ENCODE assay signal across 22 cellular contexts in genomic region chr7:14793151-14793550, GRCh38.
A peak's percentile ranks its signal among the peaks of the same experiment; 100 is the strongest.
DNase-seq lines count a peak whose midpoint lies in the region; ATAC-seq, FAIRE-seq and TF ChIP-seq lines count a peak whose summit lies in the region.
"Had no signal": no experiment of that assay in that cellular context is flagged by ENCODE, and none has a peak within 500 bp of the region (broad histone marks: within the 10 kb centered on the region; RNA-seq: fewer than 3 reads in every experiment).

No MANE protein-coding gene starts in this region.

- H3K79me1 ChIP-seq in H1 (ENCODE audit: low read depth, low read length), result no peaks in the 10 kb centered on the region

- H3K4me3 ChIP-seq in GM23248 (no peak overlapping the region), HUES64 (ENCODE audit: low read length) (no peak overlapping the region), H1 (ENCODE audit: extremely low read depth in 1 of 4, insufficient read depth in 2 of 4, low read depth in 3 of 4, low read length in 4 of 4) (no peak overlapping the region)
- H3K4me3 ChIP-seq: A549; BLaER1 treated with 17β-estradiol and CSF1 and Interleukin-3, amounts not matched to agents 10 nM and 100 nM had no signal

- H2BK120ac ChIP-seq in H1 (replicated peaks; ENCODE audit: low read depth, low read length), result no peak overlapping the region

- H3K4me2 ChIP-seq in GM23248 (ENCODE audit: unreplicated experiment) (no peak overlapping the region), H1 (ENCODE audit: insufficient read depth in 1 of 2, low read depth in 2 of 2, low read length in 2 of 2) (0 out of 4 replicates have a peak overlapping the region, but pooled peaks of 1 of the 2 experiments have one; percentile 31)
- H3K4me2 ChIP-seq: A549; BLaER1 treated with 17β-estradiol and CSF1 and Interleukin-3, amounts not matched to agents 10 nM and 100 nM had no signal

- TF ChIP-seq RAD21 in H1 (IDR thresholded peaks at IDR 0.05 in 1 of 2, conservative IDR thresholded peaks at IDR 0.05 in 1 of 2; ENCODE audit: low read depth in 2 of 2, low read length in 2 of 2), result no peak

- H3K23me2 ChIP-seq in H1 (ENCODE audit: low read depth, low read length), result no peaks in the 10 kb centered on the region

- in situ Hi-C loops in GM23248 (cut with MboI), result no loop called here

- H3K4me1 ChIP-seq in GM23248 (ENCODE audit: insufficient read depth) (no peaks in the 10 kb centered on the region), HUES64 (ENCODE audit: insufficient read depth, low read length) (peaks cover 19% of the 10 kb centered on the region; the same call in 1 of the 2 replicates), H1 (replicated peaks in 1 of 4; ENCODE audit: control insufficient read depth in 3 of 4, insufficient read depth in 4 of 4, low read length in 3 of 4) (peaks cover 0 to 5% (median 3%) of the 10 kb centered on the region in 4 experiments; a peak in 4 of 7 replicates)
- H3K4me1 ChIP-seq: A549; BLaER1 treated with 17β-estradiol and CSF1 and Interleukin-3, amounts not matched to agents 10 nM and 100 nM; Caco-2 had no signal

- no peak overlapping the region for H4K8ac ChIP-seq in H1 (ENCODE audit: extremely low read depth, insufficient read depth, low read length)

- no peaks in the 10 kb centered on the region for H3K9me2 ChIP-seq in GM23248 (ENCODE audit: insufficient read depth)

- no peak overlapping the region for H3K14ac ChIP-seq in H1 (ENCODE audit: insufficient read length)

- no peak overlapping the region for H2BK15ac ChIP-seq in H1 (ENCODE audit: low read length)

- DNase-seq in GM23248, result peak; percentile 5
- DNase-seq in H1 (ENCODE audit: low read depth in 1 of 2, low spot score in 2 of 2), result no peak
- peak; percentile 11 for DNase-seq in iPS-NIHi11 (ENCODE audit: low spot score)
- no peak for DNase-seq in activated CD4-positive, alpha-beta T cell treated with anti-CD3 and anti-CD28 coated beads for 1 hour
- no peak for DNase-seq in NCI-H187 treated with DMSO at 0.1 percent for 48 hours (lab: John Stamatoyannopoulos, UW)
- no peak for DNase-seq in stimulated activated naive CD4-positive, alpha-beta T cell treated with Interleukin-2 at 50 U/mL for 16 hours (lab: John Stamatoyannopoulos, UW)
- DNase-seq: Caco-2; Calu3; CD4-positive, alpha-beta T cell; CD8-positive, alpha-beta T cell; DMS79 treated with DMSO at 0.1 percent for 48 hours; GF-D8 had no signal

- CTCF ChIA-PET in H1 (lab: Charles Lee; ENCODE audit: partially characterized antibody), result interaction anchor here (0.9 kb wide), 1 partner anchor 58 kb away, joined by 3 read pairs; no protein-coding TSS in a partner anchor

- TF ChIP-seq CTCF in H1 (IDR thresholded peaks at IDR 0.05; ENCODE audit: control extremely low read depth in 1 of 3, insufficient read depth in 1 of 3, low read depth in 1 of 3, low read length in 3 of 3), result no peak

- H3K27me3 ChIP-seq in GM23248 (replicated peaks; ENCODE audit: insufficient read depth) (no peaks in the 10 kb centered on the region), HUES64 (ENCODE audit: insufficient read depth, low read length) (no peaks in the 10 kb centered on the region), H1 (replicated peaks in 1 of 4; ENCODE audit: control insufficient read depth in 3 of 4, extremely low read depth in 1 of 4, insufficient read depth in 3 of 4, low read length in 3 of 4) (no peaks in the 10 kb centered on the region)
- H3K27me3 ChIP-seq: BLaER1 treated with 17β-estradiol and CSF1 and Interleukin-3, amounts not matched to agents 10 nM and 100 nM had no signal

- WGBS in GM23248 (ENCODE audit: low coverage in 1 of 2, low lambda C conversion rate in 2 of 2, missing lambda C conversion rate in 2 of 2), 2 experiments, result 54 to 71% methylated on average over 2 of the region's 2 CpGs
- WGBS in HUES64, result 82% methylated on average over 2 of the region's 2 CpGs
- 71% methylated on average over 2 of the region's 2 CpGs; no CpG with 5 or more reads in 1 of the 2 experiments for WGBS in H1 (ENCODE audit: extremely low coverage in 1 of 2, insufficient coverage in 1 of 2, insufficient read length in 1 of 2, insufficient replicate concordance in 2 of 2, low coverage in 1 of 2, low lambda C conversion rate in 2 of 2, missing lambda C conversion rate in 1 of 2), 2 experiments

- H3K9ac ChIP-seq in GM23248 (no peak overlapping the region), HUES64 (ENCODE audit: low read depth, low read length) (no peak overlapping the region), H1 (replicated peaks in 1 of 4; ENCODE audit: extremely low read depth in 1 of 4, low read depth in 3 of 4, low read length in 3 of 4) (no peak overlapping the region)
- H3K9ac ChIP-seq: BLaER1 treated with 17β-estradiol and CSF1 and Interleukin-3, amounts not matched to agents 10 nM and 100 nM had no signal

- H3K79me2 ChIP-seq in GM23248 (ENCODE audit: insufficient read depth) (no peaks in the 10 kb centered on the region), H1 (ENCODE audit: control insufficient read depth in 1 of 2, insufficient read depth in 2 of 2, low read length in 2 of 2) (no peaks in the 10 kb centered on the region)

- H2BK5ac ChIP-seq in H1 (ENCODE audit: low read depth, low read length), result no peak overlapping the region

- H2BK20ac ChIP-seq in H1 (ENCODE audit: low read length), result no peak overlapping the region

- no peak overlapping the region for H3K23ac ChIP-seq in H1 (ENCODE audit: insufficient read length)

- TF ChIP-seq POLR2A in H1 (IDR thresholded peaks at IDR 0.05; ENCODE audit: control extremely low read depth in 1 of 2, low read depth in 2 of 2, low read length in 2 of 2), result no peak

- H3K36me3 ChIP-seq in GM23248 (ENCODE audit: low read depth) (no peaks in the 10 kb centered on the region), HUES64 (ENCODE audit: insufficient read depth, low read length) (no peaks in the 10 kb centered on the region), H1 (ENCODE audit: control insufficient read depth in 2 of 4, insufficient read depth in 4 of 4, low read length in 3 of 4) (no peaks in the 10 kb centered on the region)
- H3K36me3 ChIP-seq: BLaER1 treated with 17β-estradiol and CSF1 and Interleukin-3, amounts not matched to agents 10 nM and 100 nM had no signal

- H3K9me3 ChIP-seq in GM23248 (ENCODE audit: low read depth), result no peaks in the 10 kb centered on the region
- H3K9me3 ChIP-seq in HUES64 (ENCODE audit: insufficient read depth, low read depth, low read length), result no peaks in the 10 kb centered on the region
- H3K9me3 ChIP-seq in H1 (ENCODE audit: insufficient read depth in 2 of 2, low read depth in 1 of 2, low read length in 1 of 2), result no peaks in the 10 kb centered on the region
- H3K9me3 ChIP-seq: A549; BLaER1 treated with 17β-estradiol and CSF1 and Interleukin-3, amounts not matched to agents 10 nM and 100 nM; Caco-2 had no signal

- no peak overlapping the region for H3K18ac ChIP-seq in H1 (ENCODE audit: extremely low read depth, low read length)

- H3K27ac ChIP-seq in GM23248 (no peak overlapping the region), HUES64 (ENCODE audit: low read depth, low read length) (0 out of 2 replicates have a peak overlapping the region, but pooled peaks have one; percentile 3), H1 (ENCODE audit: low read depth, low read length) (no peak overlapping the region)
- H3K27ac ChIP-seq: 22Rv1; A549; BLaER1 treated with 17β-estradiol and CSF1 and Interleukin-3, amounts not matched to agents 10 nM and 100 nM; C4-2B had no signal

- no peaks in the 10 kb centered on the region for H3F3A ChIP-seq in GM23248 (ENCODE audit: insufficient read depth)

- H2AK5ac ChIP-seq in H1 (ENCODE audit: low read depth, low read length), result no peak overlapping the region

- no peak overlapping the region for H4K91ac ChIP-seq in H1 (replicated peaks; ENCODE audit: insufficient read length, low read length)

- no peak for FAIRE-seq in H1 (lab: Jason Lieb, UNC)
- FAIRE-seq: A549, D721Med, G401.6, GM12891, GM19239 had no signal

- no peak overlapping the region for H2BK12ac ChIP-seq in H1 (ENCODE audit: low read depth, low read length)

- H3K4ac ChIP-seq in H1 (replicated peaks; ENCODE audit: insufficient read length, low read depth, low read length), result no peak overlapping the region

- TF ChIP-seq EP300 in H1 (IDR thresholded peaks at IDR 0.05; ENCODE audit: borderline replicate concordance in 1 of 2, low read depth in 2 of 2, low read length in 2 of 2), result no peak

- H2AFZ ChIP-seq in GM23248, result peak overlapping the region; percentile 28; the same call in 1 of the 2 replicates
- H2AFZ ChIP-seq in H1 (ENCODE audit: low read length), result no peak overlapping the region

- no peak overlapping the region for H4K5ac ChIP-seq in H1 (ENCODE audit: insufficient read length, low read depth, low read length)

- ATAC-seq in HG03520 (IDR thresholded peaks at IDR 0.05; ENCODE audit: unreplicated experiment), result no peak
- ATAC-seq: A549; CD8-positive, alpha-beta T cell had no signal

- H4K20me1 ChIP-seq in GM23248 (ENCODE audit: insufficient read depth) (no peaks in the 10 kb centered on the region), H1 (replicated peaks in 1 of 2; ENCODE audit: control insufficient read depth in 1 of 2, insufficient read depth in 2 of 2, low read length in 2 of 2) (no peaks in the 10 kb centered on the region)
- H4K20me1 ChIP-seq: BLaER1 treated with 17β-estradiol and CSF1 and Interleukin-3, amounts not matched to agents 10 nM and 100 nM had no signal

- no peak overlapping the region for H3K56ac ChIP-seq in H1 (replicated peaks; ENCODE audit: insufficient read length, low read depth, low read length)

- POLR2A ChIA-PET in H1 (lab: Charles Lee; ENCODE audit: partially characterized antibody), result no interaction called here

TF ChIP-seq in H1, 55 proteins besides CTCF, POLR2A, EP300 and RAD21:
- TF ChIP-seq ATF2 (IDR thresholded peaks at IDR 0.05; ENCODE audit: low read length) (no peak), TEAD4 (IDR thresholded peaks at IDR 0.05; ENCODE audit: low read depth, low read length) (peak; percentile 53), ZNF274 (IDR thresholded peaks at IDR 0.05; ENCODE audit: borderline replicate concordance, extremely low read depth, low read length) (no peak)
- TF ChIP-seq, protein P1, sequence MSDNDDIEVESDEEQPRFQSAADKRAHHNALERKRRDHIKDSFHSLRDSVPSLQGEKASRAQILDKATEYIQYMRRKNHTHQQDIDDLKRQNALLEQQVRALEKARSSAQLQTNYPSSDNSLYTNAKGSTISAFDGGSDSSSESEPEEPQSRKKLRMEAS (IDR thresholded peaks at IDR 0.05), result no peak

Comparison
In these comparisons a context has a peak if more than half of its experiments do, and no peak if none do; other contexts are left out.
1. DNase-seq: peak in GM23248 (single experiment) and iPS-NIHi11 (single experiment); none in H1 (0 of 2), activated CD4-positive, alpha-beta T cell treated with anti-CD3 and anti-CD28 coated beads for 1 hour (single experiment), NCI-H187 treated with DMSO at 0.1 percent for 48 hours (single experiment) and stimulated activated naive CD4-positive, alpha-beta T cell treated with Interleukin-2 at 50 U/mL for 16 hours (single experiment).